23 cellular contexts compared by ENCODE assay signal in the genomic region with DNA sequence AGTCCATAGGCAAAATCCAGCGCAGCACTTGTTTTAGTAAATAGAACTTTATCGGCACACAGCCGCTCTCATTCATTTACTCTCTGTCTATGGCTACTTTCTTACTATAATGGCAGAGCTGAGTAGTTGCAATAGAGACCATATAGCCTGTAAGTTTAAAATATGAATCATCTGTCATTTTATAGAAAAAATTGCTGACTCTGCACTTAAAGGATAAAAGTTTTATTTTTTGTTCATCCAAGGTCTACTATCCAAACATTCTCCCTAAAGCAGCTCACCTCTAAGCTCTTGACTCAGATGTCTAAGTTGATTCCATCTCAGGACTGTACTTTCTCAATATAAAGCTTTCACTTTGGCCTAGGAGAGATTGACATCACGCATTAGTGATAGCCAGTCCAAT.
"Had no signal": no experiment of that assay in that cellular context is flagged by ENCODE, and none has a peak within 500 bp of the region (broad histone marks: within the 10 kb centered on the region; RNA-seq: fewer than 3 reads in every experiment).

No MANE protein-coding gene starts in this region.

- ATAC-seq: gastrocnemius medialis, heart right ventricle, left cardiac atrium, left lung, left ventricle myocardium superior, lower lobe of right lung, mucosa of descending colon had no signal

- H3K9me3 ChIP-seq: esophagus muscularis mucosa, gastrocnemius medialis, left lung, lower lobe of right lung had no signal

- DNase-seq: dermis blood vessel endothelial cell; dorsolateral prefrontal cortex; effector CD4-positive, alpha-beta T cell; effector memory CD4-positive, alpha-beta T cell; foreskin melanocyte; gastrocnemius medialis; glutamatergic neuron; head of caudate nucleus; heart right ventricle; hippocampal formation; left cardiac atrium; left lung; left ventricle myocardium superior; lower lobe of right lung; mesenchymal stem cell; mucosa of descending colon; naive B cell had no signal

- H3K4me1 ChIP-seq: esophagus muscularis mucosa, gastrocnemius medialis, heart right ventricle, left lung, lower lobe of right lung had no signal

- H3K36me3 ChIP-seq: esophagus muscularis mucosa, gastrocnemius medialis, heart right ventricle, left lung, lower lobe of right lung had no signal

- H3K27ac ChIP-seq: coronary artery, dorsolateral prefrontal cortex, esophagus muscularis mucosa, gastrocnemius medialis, heart right ventricle, left lung, lower lobe of right lung had no signal

- H3K4me3 ChIP-seq: coronary artery, dorsolateral prefrontal cortex, esophagus muscularis mucosa, gastrocnemius medialis, heart right ventricle, left lung, lower lobe of right lung, mucosa of descending colon had no signal

- FAIRE-seq: colon, endothelial cell of umbilical vein, islet of Langerhans, keratinocyte had no signal

- H3K27me3 ChIP-seq: dorsolateral prefrontal cortex, esophagus muscularis mucosa, gastrocnemius medialis, left lung had no signal
